Comparison of ENCODE assay signal across 1 cellular context in genomic region chr15:65901836-65902235, GRCh38.
TF ChIP-seq lines count a peak whose summit lies in the region.

No MANE protein-coding gene starts in this region.

TF ChIP-seq in HepG2, 621 proteins besides CTCF, POLR2A, EP300 and RAD21:
- no peak for TF ChIP-seq AFF4 (CRISPR knock-in tag; IDR thresholded peaks at IDR 0.05)
- TF ChIP-seq, protein P1, sequence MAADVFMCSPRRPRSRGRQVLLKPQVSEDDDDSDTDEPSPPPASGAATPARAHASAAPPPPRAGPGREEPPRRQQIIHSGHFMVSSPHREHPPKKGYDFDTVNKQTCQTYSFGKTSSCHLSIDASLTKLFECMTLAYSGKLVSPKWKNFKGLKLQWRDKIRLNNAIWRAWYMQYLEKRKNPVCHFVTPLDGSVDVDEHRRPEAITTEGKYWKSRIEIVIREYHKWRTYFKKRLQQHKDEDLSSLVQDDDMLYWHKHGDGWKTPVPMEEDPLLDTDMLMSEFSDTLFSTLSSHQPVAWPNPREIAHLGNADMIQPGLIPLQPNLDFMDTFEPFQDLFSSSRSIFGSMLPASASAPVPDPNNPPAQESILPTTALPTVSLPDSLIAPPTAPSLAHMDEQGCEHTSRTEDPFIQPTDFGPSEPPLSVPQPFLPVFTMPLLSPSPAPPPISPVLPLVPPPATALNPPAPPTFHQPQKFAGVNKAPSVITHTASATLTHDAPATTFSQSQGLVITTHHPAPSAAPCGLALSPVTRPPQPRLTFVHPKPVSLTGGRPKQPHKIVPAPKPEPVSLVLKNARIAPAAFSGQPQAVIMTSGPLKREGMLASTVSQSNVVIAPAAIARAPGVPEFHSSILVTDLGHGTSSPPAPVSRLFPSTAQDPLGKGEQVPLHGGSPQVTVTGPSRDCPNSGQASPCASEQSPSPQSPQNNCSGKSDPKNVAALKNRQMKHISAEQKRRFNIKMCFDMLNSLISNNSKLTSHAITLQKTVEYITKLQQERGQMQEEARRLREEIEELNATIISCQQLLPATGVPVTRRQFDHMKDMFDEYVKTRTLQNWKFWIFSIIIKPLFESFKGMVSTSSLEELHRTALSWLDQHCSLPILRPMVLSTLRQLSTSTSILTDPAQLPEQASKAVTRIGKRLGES (CRISPR knock-in tag; IDR thresholded peaks at IDR 0.05; ENCODE audit: borderline replicate concordance) = no peak
- TF ChIP-seq RBM39 (IDR thresholded peaks at IDR 0.05; ENCODE audit: low read depth, low read length, poor library complexity, severe bottlenecking) = no peak
- TF ChIP-seq ZBTB46 (CRISPR knock-in tag; IDR thresholded peaks at IDR 0.05; ENCODE audit: borderline replicate concordance) = no peak
- TF ChIP-seq SMAD1 (CRISPR knock-in tag; IDR thresholded peaks at IDR 0.05; ENCODE audit: borderline replicate concordance, low read depth) = no peak
- TF ChIP-seq ZNF83 (CRISPR knock-in tag; IDR thresholded peaks at IDR 0.05; ENCODE audit: borderline replicate concordance) = no peak
- TF ChIP-seq ZNF350 (CRISPR knock-in tag; IDR thresholded peaks at IDR 0.05; ENCODE audit: borderline replicate concordance, low read depth) = no peak
- no peak for TF ChIP-seq ZFP62 (CRISPR knock-in tag; IDR thresholded peaks at IDR 0.05)
- no peak for TF ChIP-seq MXD4 (CRISPR knock-in tag; IDR thresholded peaks at IDR 0.05)
- TF ChIP-seq TEF (CRISPR knock-in tag; IDR thresholded peaks at IDR 0.05) = no peak
- TF ChIP-seq RFXAP (CRISPR knock-in tag; IDR thresholded peaks at IDR 0.05; ENCODE audit: borderline replicate concordance) = no peak
- TF ChIP-seq KAT8 (CRISPR knock-in tag; IDR thresholded peaks at IDR 0.05) = no peak
